Comparison of ENCODE assay signal across 24 cellular contexts in the genomic region with DNA sequence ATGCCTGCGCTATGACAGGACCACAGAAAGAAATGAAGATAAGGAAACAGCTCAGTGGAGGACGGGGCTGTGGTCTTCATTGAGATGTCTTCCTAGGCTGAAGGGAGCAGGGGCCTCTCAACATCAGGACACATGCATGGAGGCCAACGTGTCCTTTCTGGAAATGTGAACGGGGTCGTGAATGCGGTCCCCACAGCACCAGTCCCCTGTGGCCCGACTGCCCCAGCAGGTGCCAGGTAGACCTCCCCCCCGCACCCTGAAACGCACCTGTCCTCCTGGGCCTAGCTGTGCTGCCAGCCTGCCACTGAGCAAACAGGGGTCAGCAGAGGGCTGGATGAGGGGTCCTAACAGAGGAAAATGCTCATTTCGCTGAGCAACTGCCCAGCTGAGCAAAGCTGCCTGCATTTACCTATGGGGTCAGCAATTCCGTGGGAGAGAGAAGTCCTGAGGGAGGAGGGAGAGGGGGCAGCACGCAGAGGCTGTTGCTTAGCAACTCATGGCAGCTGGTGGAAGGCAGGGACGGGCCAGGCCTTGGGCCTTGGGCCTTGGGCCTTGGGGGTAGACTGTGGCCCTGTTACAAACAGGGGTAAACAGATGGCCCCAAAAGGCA.
DNase-seq lines count a peak whose midpoint lies in the region; ATAC-seq and TF ChIP-seq lines count a peak whose summit lies in the region.
"Had no signal": no experiment of that assay in that cellular context is flagged by ENCODE, and none has a peak within 500 bp of the region (broad histone marks: within the 10 kb centered on the region; RNA-seq: fewer than 3 reads in every experiment).

No MANE protein-coding gene starts in this region.

- H3K27ac ChIP-seq in CD4-positive, alpha-beta memory T cell (ENCODE audit: low read depth, low read length) = no peak overlapping the region
- no peak overlapping the region for H3K27ac ChIP-seq in osteoblast (ENCODE audit: low read depth, low read length)
- H3K27ac ChIP-seq: adrenal gland, brain microvascular endothelial cell, neutrophil, psoas muscle had no signal

- intact Hi-C loops in CD4-positive, alpha-beta memory T cell (cut with micrococcal nuclease) = no loop called here

- CTCF ChIA-PET in CD4-positive, alpha-beta memory T cell (lab: Charles Lee; ENCODE audit: partially characterized antibody) = interaction anchor here (1.0 to 1.4 kb wide), 4 partner anchors 10 to 1258 kb away, joined by 3 to 5 read pairs (median 4); no protein-coding TSS in a partner anchor

- H3K27me3 ChIP-seq in CD4-positive, alpha-beta memory T cell (ENCODE audit: insufficient read depth, low read length) = no peaks in the 10 kb centered on the region
- no peaks in the 10 kb centered on the region for H3K27me3 ChIP-seq in osteoblast (ENCODE audit: insufficient read depth, low read length)
- H3K27me3 ChIP-seq: adrenal gland, brain microvascular endothelial cell, neutrophil had no signal

- H3K9me3 ChIP-seq in CD4-positive, alpha-beta memory T cell (ENCODE audit: control insufficient read depth in 1 of 2, low read length in 2 of 2) = no peaks in the 10 kb centered on the region
- no peaks in the 10 kb centered on the region for H3K9me3 ChIP-seq in osteoblast (ENCODE audit: low read depth, low read length)
- H3K9me3 ChIP-seq: adrenal gland, neutrophil, psoas muscle had no signal

- peaks cover 2% of the 10 kb centered on the region for H4K20me1 ChIP-seq in osteoblast (ENCODE audit: insufficient read depth, low read length)

- ATAC-seq in GM18868 (IDR thresholded peaks at IDR 0.05; ENCODE audit: unreplicated experiment) (no peak), GM19351 (IDR thresholded peaks at IDR 0.05; ENCODE audit: unreplicated experiment) (no peak)
- ATAC-seq: activated CD4-positive, CD25-positive, alpha-beta regulatory T cell treated with anti-CD3 and anti-CD28 coated beads, Interleukin-2, amount 50 U/mL, for 24 hours; psoas muscle had no signal

- no peaks in the 10 kb centered on the region for H3K36me3 ChIP-seq in CD4-positive, alpha-beta memory T cell (ENCODE audit: insufficient read depth, low read length)
- H3K36me3 ChIP-seq in osteoblast (ENCODE audit: insufficient read depth, low read length) = no peaks in the 10 kb centered on the region
- H3K36me3 ChIP-seq: adrenal gland, brain microvascular endothelial cell, neutrophil had no signal

- no peaks in the 10 kb centered on the region for H3K79me2 ChIP-seq in osteoblast (ENCODE audit: insufficient read depth, low read length)

- peaks cover 5 to 12% (median 8%) of the 10 kb centered on the region in 4 donors for H3K4me1 Mint-ChIP-seq in CD4-positive, alpha-beta memory T cell
- H3K4me1 Mint-ChIP-seq in brain = peaks cover 32% of the 10 kb centered on the region

- H2AFZ ChIP-seq in osteoblast (ENCODE audit: low read length) = no peak overlapping the region

- H3K27me3 Mint-ChIP-seq in CD4-positive, alpha-beta memory T cell = no peaks in the 10 kb centered on the region
- no peaks in the 10 kb centered on the region for H3K27me3 Mint-ChIP-seq in brain
- H3K27me3 Mint-ChIP-seq: activated CD4-positive, alpha-beta memory T cell treated with anti-CD3 and anti-CD28 coated beads, Interleukin-2, amount 10 ng/mL, durations not matched to agents 7 days and 5 days; CD8-positive, alpha-beta memory T cell had no signal

- H3K4me3 Mint-ChIP-seq in CD4-positive, alpha-beta memory T cell = no peak overlapping the region
- no peak overlapping the region for H3K4me3 Mint-ChIP-seq in brain
- H3K4me3 Mint-ChIP-seq: activated CD4-positive, alpha-beta memory T cell treated with anti-CD3 and anti-CD28 coated beads, Interleukin-2, amount 10 ng/mL, durations not matched to agents 7 days and 5 days; CD8-positive, alpha-beta memory T cell had no signal

- H3K9me3 Mint-ChIP-seq in CD4-positive, alpha-beta memory T cell = no peaks in the 10 kb centered on the region
- H3K9me3 Mint-ChIP-seq in brain = no peaks in the 10 kb centered on the region
- H3K9me3 Mint-ChIP-seq: activated CD4-positive, alpha-beta memory T cell treated with anti-CD3 and anti-CD28 coated beads, Interleukin-2, amount 10 ng/mL, durations not matched to agents 7 days and 5 days; CD8-positive, alpha-beta memory T cell had no signal

- H3K4me1 ChIP-seq in CD4-positive, alpha-beta memory T cell (ENCODE audit: insufficient read depth, low read length) = peaks cover 5% of the 10 kb centered on the region
- H3K4me1 ChIP-seq in osteoblast (ENCODE audit: insufficient read depth, low read length) = peaks cover 6% of the 10 kb centered on the region
- H3K4me1 ChIP-seq: psoas muscle had no signal

- H3K4me3 ChIP-seq in CD4-positive, alpha-beta memory T cell (ENCODE audit: low read length in 2 of 2) = no peak overlapping the region
- no peak overlapping the region for H3K4me3 ChIP-seq in osteoblast (ENCODE audit: insufficient read depth, low read length)
- H3K4me3 ChIP-seq: adrenal gland, psoas muscle had no signal

- POLR2A ChIA-PET in CD4-positive, alpha-beta memory T cell (lab: Charles Lee; ENCODE audit: partially characterized antibody) = no interaction called here

- peak overlapping the region in 4 of 7 donors; percentile 16 to 83 (median 46) for H3K27ac Mint-ChIP-seq in CD4-positive, alpha-beta memory T cell
- peak overlapping the region in 3 of 5 experiments; percentile 29 to 84 (median 55) for H3K27ac Mint-ChIP-seq in brain

- TF ChIP-seq CTCF in brain (conservative IDR thresholded peaks at IDR 0.05) = no peak
- TF ChIP-seq CTCF in osteoblast (IDR thresholded peaks at IDR 0.05; ENCODE audit: extremely low read depth, low read depth, low read length) = no peak

- H3K4me2 ChIP-seq in osteoblast (ENCODE audit: insufficient read depth, low read length) = no peak overlapping the region

- DNase-seq in NCI-H2227 (lab: John Stamatoyannopoulos, UW; ENCODE audit: unreplicated experiment) = peak; percentile 47
- DNase-seq in NCI-H2227 treated with DMSO at 0.1 percent for 48 hours (lab: John Stamatoyannopoulos, UW) = no peak
- no peak for DNase-seq in CD4-positive, alpha-beta memory T cell
- peak; percentile 36 for DNase-seq in osteoblast (ENCODE audit: insufficient read length, low spot score, missing footprints)
- DNase-seq in NCI-H526 (lab: John Stamatoyannopoulos, UW) = no peak
- DNase-seq: 8988T; activated CD4-positive, alpha-beta memory T cell treated with anti-CD3 and anti-CD28 coated beads, Interleukin-2, amount 10 ng/mL, durations not matched to agents 7 days and 5 days; activated naive CD4-positive, alpha-beta T cell treated with Interleukin-2 at 50 U/mL for 16 hours; brain microvascular endothelial cell; CD8-positive, alpha-beta memory T cell; effector CD8-positive, alpha-beta T cell; NCI-H1048; NCI-H1694; NCI-H526 treated with DMSO at 0.1 percent for 48 hours; psoas muscle; SHP77 treated with DMSO at 0.1 percent for 48 hours; stimulated activated CD4-positive, alpha-beta T cell treated with anti-CD3 and anti-CD28 coated beads, Interleukin-15, amount 100 ng/mL, for 24 hours; stimulated activated naive CD4-positive, alpha-beta T cell had no signal

- H3K36me3 Mint-ChIP-seq in CD4-positive, alpha-beta memory T cell = no peaks in the 10 kb centered on the region
- H3K36me3 Mint-ChIP-seq in brain = peaks cover 10% of the 10 kb centered on the region

Comparison
In these comparisons a context has a peak if more than half of its experiments do, and no peak if none do; other contexts are left out.
1. DNase-seq: peak in NCI-H2227 (single experiment) and osteoblast (single experiment); none in NCI-H2227 treated with DMSO at 0.1 percent for 48 hours (single experiment), CD4-positive, alpha-beta memory T cell (0 of 5) and NCI-H526 (0 of 2).